ENCODE assay signal across 8 cellular contexts in the genomic region with DNA sequence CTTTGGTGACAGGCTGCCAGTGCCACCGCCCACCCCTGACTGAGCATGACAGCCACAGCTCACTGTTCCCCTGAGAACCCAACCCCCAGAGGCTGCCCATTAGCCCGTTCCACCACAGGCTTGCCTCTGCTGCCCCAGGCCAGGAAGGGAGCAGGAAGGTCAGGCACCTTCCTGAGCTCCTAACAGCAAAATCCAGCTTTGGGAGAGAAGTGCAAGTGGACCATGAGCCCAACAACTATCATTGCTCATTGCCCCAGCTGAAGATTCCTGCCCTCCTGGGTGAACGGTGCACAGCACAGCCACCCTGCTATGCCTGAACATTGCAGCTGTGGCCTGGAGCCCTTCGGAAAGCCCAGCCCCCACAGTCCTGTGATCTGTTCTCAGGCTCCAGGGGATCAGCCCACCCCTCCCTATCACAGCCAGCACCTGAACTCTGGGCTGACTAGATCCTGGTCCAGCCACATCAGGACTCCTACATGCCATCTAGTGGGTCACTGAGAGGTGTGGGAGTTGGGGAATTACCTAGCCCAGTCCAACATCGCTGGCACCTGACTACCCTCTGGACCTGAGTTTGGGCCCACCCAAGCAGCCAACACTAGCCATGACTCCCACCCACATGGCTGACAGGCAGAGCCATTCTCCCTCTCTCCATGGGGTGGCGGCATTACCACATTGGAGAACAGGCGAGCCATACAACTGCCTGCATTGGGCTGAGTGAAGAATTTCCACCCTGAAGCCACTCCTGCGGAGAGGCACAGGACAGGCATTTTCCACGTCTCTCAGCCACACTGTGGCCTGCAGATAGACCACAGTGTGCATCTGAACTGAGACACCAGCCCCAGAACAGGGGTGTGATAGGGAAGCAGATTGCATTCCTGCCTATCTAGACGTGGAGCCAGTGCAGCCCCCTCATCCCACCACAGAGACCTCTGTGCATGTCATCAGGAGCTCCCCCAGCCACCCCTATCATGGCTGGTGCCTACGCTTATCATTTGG. TPM values are rescaled to one million over a fixed set of nuclear protein-coding genes. Genes with fewer than 3 reads are reported as not detected.
A peak's percentile ranks its signal among the peaks of the same experiment; 100 is the strongest.
DNase-seq lines count a peak whose midpoint lies in the region; FAIRE-seq and TF ChIP-seq lines count a peak whose summit lies in the region.

No MANE protein-coding gene starts in this region.

- peak overlapping the region; percentile 2; the same call in 1 of the 2 replicates for H3K18ac ChIP-seq in H1 (ENCODE audit: extremely low read depth, low read length)
- H3K18ac ChIP-seq in mesendoderm (ENCODE audit: low read length): no peak overlapping the region

- H2BK15ac ChIP-seq in H1 (ENCODE audit: low read length) (peak overlapping the region; percentile 97), mesendoderm (replicated peaks; ENCODE audit: low read depth) (no peak overlapping the region)

- H4K8ac ChIP-seq in H1 (ENCODE audit: extremely low read depth, insufficient read depth, low read length): peak overlapping the region; percentile 59
- no peak overlapping the region for H4K8ac ChIP-seq in mesendoderm (ENCODE audit: low read depth, low read length)

- H2BK5ac ChIP-seq in H1 (ENCODE audit: low read depth, low read length) (peak overlapping the region; percentile 54; the same call in 1 of the 2 replicates), mesendoderm (ENCODE audit: low read length) (no peak overlapping the region)

- peak; percentile 94 to 96 for TF ChIP-seq RAD21 in H1 (IDR thresholded peaks at IDR 0.05 in 1 of 2, conservative IDR thresholded peaks at IDR 0.05 in 1 of 2; ENCODE audit: low read depth in 2 of 2, low read length in 2 of 2)

- no peak overlapping the region for H3K56ac ChIP-seq in H1 (replicated peaks; ENCODE audit: insufficient read length, low read depth, low read length)
- H3K56ac ChIP-seq in mesendoderm (ENCODE audit: low read length): peak overlapping the region; percentile 3

- H2BK12ac ChIP-seq in H1 (ENCODE audit: low read depth, low read length): peak overlapping the region; percentile 87; the same call in 1 of the 2 replicates

- no peaks in the 10 kb centered on the region for H4K20me1 ChIP-seq in H1 (replicated peaks in 1 of 2; ENCODE audit: control insufficient read depth in 1 of 2, insufficient read depth in 2 of 2, low read length in 2 of 2)

- H4K5ac ChIP-seq in H1 (ENCODE audit: insufficient read length, low read depth, low read length) (no peak overlapping the region), mesendoderm (ENCODE audit: low read length) (no peak overlapping the region)

- H2AK5ac ChIP-seq in H1 (ENCODE audit: low read depth, low read length): no peak overlapping the region
- H2AK5ac ChIP-seq in mesendoderm (ENCODE audit: low read length): no peak overlapping the region

- H2BK20ac ChIP-seq in H1 (ENCODE audit: low read length): peak overlapping the region; percentile 8

- H3K9me3 ChIP-seq in H1 (ENCODE audit: insufficient read depth in 2 of 2, low read depth in 1 of 2, low read length in 1 of 2): peaks cover 3 to 5% of the 10 kb centered on the region in 2 experiments; a peak in 3 of 4 replicates

- H3K4me3 ChIP-seq in H1 (ENCODE audit: extremely low read depth in 1 of 4, insufficient read depth in 2 of 4, low read depth in 3 of 4, low read length in 4 of 4): no peak overlapping the region
- no peak overlapping the region for H3K4me3 ChIP-seq in mesendoderm (ENCODE audit: low read length)

- no peaks in the 10 kb centered on the region for H3K79me1 ChIP-seq in H1 (ENCODE audit: low read depth, low read length)
- no peaks in the 10 kb centered on the region for H3K79me1 ChIP-seq in mesendoderm (ENCODE audit: low read length)

- peak; percentile 92 to 99 (median 92) for TF ChIP-seq CTCF in H1 (IDR thresholded peaks at IDR 0.05; ENCODE audit: control extremely low read depth in 1 of 3, insufficient read depth in 1 of 3, low read depth in 1 of 3, low read length in 3 of 3)

- no peaks in the 10 kb centered on the region for H3K23me2 ChIP-seq in H1 (ENCODE audit: low read depth, low read length)

- H3K27ac ChIP-seq in H1 (ENCODE audit: low read depth, low read length): no peak overlapping the region
- H3K27ac ChIP-seq in mesendoderm (ENCODE audit: low read depth, low read length): no peak overlapping the region

- H3K4me1 ChIP-seq in H1 (replicated peaks in 1 of 4; ENCODE audit: control insufficient read depth in 3 of 4, insufficient read depth in 4 of 4, low read length in 3 of 4) (peaks cover 0 to 9% (median 7%) of the 10 kb centered on the region in 4 experiments; a peak in 5 of 7 replicates), mesendoderm (ENCODE audit: control insufficient read depth, low read depth, low read length) (no peaks in the 10 kb centered on the region)

- CTCF ChIA-PET in HEK293T (lab: Yijun Ruan, JAX): interaction anchor here (0.6 to 0.9 kb wide), 4 partner anchors 10 to 23 kb away, joined by 3 to 5 read pairs (median 4); no protein-coding TSS in a partner anchor
- CTCF ChIA-PET in H1 (lab: Charles Lee; ENCODE audit: partially characterized antibody): interaction anchor here (0.7 to 7.6 kb wide), 41 partner anchors 10 to 994 kb away, joined by 3 to 99 read pairs (median 6); partner anchors contain the start of gene NCOA4

- H3K9ac ChIP-seq in H1 (replicated peaks in 1 of 4; ENCODE audit: extremely low read depth in 1 of 4, low read depth in 3 of 4, low read length in 3 of 4): no peak overlapping the region
- no peak overlapping the region for H3K9ac ChIP-seq in mesendoderm (ENCODE audit: low read length)

- no peak for FAIRE-seq in H1 (lab: Jason Lieb, UNC)

- H2BK120ac ChIP-seq in H1 (replicated peaks; ENCODE audit: low read depth, low read length) (no peak overlapping the region), mesendoderm (ENCODE audit: low read depth, low read length) (no peak overlapping the region)

- WGBS in H1 (ENCODE audit: extremely low coverage in 1 of 2, insufficient coverage in 1 of 2, insufficient read length in 1 of 2, insufficient replicate concordance in 2 of 2, low coverage in 1 of 2, low lambda C conversion rate in 2 of 2, missing lambda C conversion rate in 1 of 2), 2 experiments: 51% methylated on average over 11 of the region's 11 CpGs; no CpG with 5 or more reads in 1 of the 2 experiments
- WGBS in mesendoderm (ENCODE audit: extremely low coverage, insufficient coverage, low lambda C conversion rate): no CpG with 5 or more reads among the region's 11 CpGs

- H3K36me3 ChIP-seq in H1 (ENCODE audit: control insufficient read depth in 2 of 4, insufficient read depth in 4 of 4, low read length in 3 of 4): no peaks in the 10 kb centered on the region
- H3K36me3 ChIP-seq in mesendoderm (ENCODE audit: control insufficient read depth, insufficient read depth, low read length): no peaks in the 10 kb centered on the region

- H3K14ac ChIP-seq in H1 (ENCODE audit: insufficient read length): no peak overlapping the region

- H3K4me2 ChIP-seq in H1 (ENCODE audit: insufficient read depth in 1 of 2, low read depth in 2 of 2, low read length in 2 of 2) (peak overlapping the region in 1 of 2 experiments; percentile 7; a peak in 2 of 4 replicates), mesendoderm (ENCODE audit: low read length) (no peak overlapping the region)

- DNase-seq in GM03348 (ENCODE audit: low spot score) (peak; percentile 90), HEK293T (ENCODE audit: extremely low spot score) (peak; percentile 80), NCI-H748 treated with DMSO at 0.1 percent for 48 hours (lab: John Stamatoyannopoulos, UW) (peak; percentile 1), H1 (ENCODE audit: low read depth in 1 of 2, low spot score in 2 of 2) (peak; percentile 60 to 87), mesendoderm (peak; percentile 92), cerebellar nuclear complex (lab: John Stamatoyannopoulos, UW) (no peak)
- peak; percentile 86 for DNase-seq in activated CD8-positive, alpha-beta memory T cell treated with anti-CD3 and anti-CD28 coated beads for 24 hours
- DNase-seq in stimulated activated CD8-positive, alpha-beta memory T cell treated with anti-CD3 and anti-CD28 coated beads, Interleukin-15, amount 100 ng/mL, for 48 hours (ENCODE audit: low read depth in 2 of 2): peak; percentile 43 to 59

- no peak for TF ChIP-seq POLR2A in H1 (IDR thresholded peaks at IDR 0.05; ENCODE audit: control extremely low read depth in 1 of 2, low read depth in 2 of 2, low read length in 2 of 2)

- H3K23ac ChIP-seq in H1 (ENCODE audit: insufficient read length) (no peak overlapping the region), mesendoderm (ENCODE audit: low read length) (no peak overlapping the region)

- no peaks in the 10 kb centered on the region for H3K27me3 ChIP-seq in H1 (replicated peaks in 1 of 4; ENCODE audit: control insufficient read depth in 3 of 4, extremely low read depth in 1 of 4, insufficient read depth in 3 of 4, low read length in 3 of 4)
- H3K27me3 ChIP-seq in mesendoderm (ENCODE audit: insufficient read depth, low read length, poor library complexity): no peaks in the 10 kb centered on the region

- TF ChIP-seq EP300 in H1 (IDR thresholded peaks at IDR 0.05; ENCODE audit: borderline replicate concordance in 1 of 2, low read depth in 2 of 2, low read length in 2 of 2): no peak

- no peaks in the 10 kb centered on the region for H3K79me2 ChIP-seq in H1 (ENCODE audit: control insufficient read depth in 1 of 2, insufficient read depth in 2 of 2, low read length in 2 of 2)
- H3K79me2 ChIP-seq in mesendoderm (ENCODE audit: control insufficient read depth, insufficient read depth, low read length): no peaks in the 10 kb centered on the region

- H4K91ac ChIP-seq in H1 (replicated peaks; ENCODE audit: insufficient read length, low read length): no peak overlapping the region

- H3K4ac ChIP-seq in H1 (replicated peaks; ENCODE audit: insufficient read length, low read depth, low read length): no peak overlapping the region
- no peak overlapping the region for H3K4ac ChIP-seq in mesendoderm (ENCODE audit: low read depth, low read length)

- H2AFZ ChIP-seq in H1 (ENCODE audit: low read length): peak overlapping the region; percentile 29; the same call in 1 of the 2 replicates

- POLR2A ChIA-PET in HEK293T (lab: Yijun Ruan, JAX): no interaction called here
- POLR2A ChIA-PET in H1 (lab: Charles Lee; ENCODE audit: partially characterized antibody): interaction anchor here (1.0 kb wide), 1 partner anchor 321 kb away, joined by 3 read pairs; no protein-coding TSS in a partner anchor

TF ChIP-seq in HEK293T, 16 proteins besides CTCF, POLR2A, EP300 and RAD21 (continues in another document):
- TF ChIP-seq BHLHE40 (IDR thresholded peaks at IDR 0.05; ENCODE audit: borderline replicate concordance): no peak

RNA-seq across cellular contexts. Expression of gene ANTXRL, which starts 58.4 kb away (rescaled TPM):
- total RNA-seq in H1 (2021; fragmentation: NEBNext Ultra II Directional; extraction: Animal tissue kit (Norgen Biotek cat#: 25700)): not detected in 2 replicates
- not detected in 2 replicates for polyA plus RNA-seq in H1 (2011; rRNA removed)
- polyA plus RNA-seq in H1 (2011; cell fraction: cytosol; rRNA removed): not detected
- not detected for polyA plus RNA-seq in H1 (2011; cell fraction: nucleus; rRNA removed)
- not detected in 4 replicates for polyA plus RNA-seq in H1 (2012, experiment 1 of 2)
- polyA plus RNA-seq in H1 (2012, experiment 2 of 2): not detected
- polyA plus RNA-seq in H1 (2013, experiment 1 of 2): not detected
- not detected for polyA plus RNA-seq in H1 (2013, experiment 2 of 2)
- not detected in 2 replicates for polyA minus RNA-seq in H1 (2011; rRNA and poly(A)+ RNA removed)
- polyA minus RNA-seq in H1 (2011; cell fraction: cytosol; rRNA and poly(A)+ RNA removed): not detected
- polyA minus RNA-seq in H1 (2011; cell fraction: nucleus; rRNA and poly(A)+ RNA removed): not detected
- polyA plus RNA-seq in mesendoderm (2013, experiment 1 of 2): not detected
- polyA plus RNA-seq in mesendoderm (2013, experiment 2 of 2): not detected

Comparison
In these comparisons a context has a peak if more than half of its experiments do, and no peak if none do; other contexts are left out.
1. DNase-seq: peak in GM03348 (single experiment), HEK293T (single experiment), NCI-H748 treated with DMSO at 0.1 percent for 48 hours (single experiment), activated CD8-positive, alpha-beta memory T cell treated with anti-CD3 and anti-CD28 coated beads for 24 hours (single experiment), H1 (2 of 2), mesendoderm (single experiment) and stimulated activated CD8-positive, alpha-beta memory T cell treated with anti-CD3 and anti-CD28 coated beads, Interleukin-15, amount 100 ng/mL, for 48 hours (2 of 2); none in cerebellar nuclear complex (0 of 2).